In genomic region chr11:10326080-10326964, GRCh38 we compare ENCODE assay signal across 11 cellular contexts. TPM values are rescaled to one million over a fixed set of nuclear protein-coding genes. Genes with fewer than 3 reads are reported as not detected.
DNase-seq lines count a peak whose midpoint lies in the region; ATAC-seq and TF ChIP-seq lines count a peak whose summit lies in the region.
"Had no signal": no experiment of that assay in that cellular context is flagged by ENCODE, and none has a peak within 500 bp of the region (broad histone marks: within the 10 kb centered on the region; RNA-seq: fewer than 3 reads in every experiment).

No MANE protein-coding gene starts in this region.

- intact Hi-C loops in PC-9 (cut with micrococcal nuclease; ENCODE audit: unreplicated experiment): no loop called here
- intact Hi-C loops in Right ventricle myocardium superior (cut with DNase I): loop anchor here (2.0 kb wide), 1 partner anchor 38 kb away; no protein-coding TSS in a partner anchor

- H4K20me1 ChIP-seq in PC-9 (ENCODE audit: insufficient read depth): no peaks in the 10 kb centered on the region

- H3K4me3 ChIP-seq in PC-9: no peak overlapping the region
- H3K4me3 ChIP-seq in parathyroid adenoma (ENCODE audit: low read depth, low read length): no peak overlapping the region
- H3K4me3 ChIP-seq in SJCRH30: no peak overlapping the region

- CTCF ChIA-PET in PC-9 (lab: Charles Lee): interaction anchor here (0.6 to 1.8 kb wide), 3 partner anchors 25 to 80 kb away, joined by 3 to 6 read pairs (median 4); no protein-coding TSS in a partner anchor

- POLR2A ChIA-PET in PC-9 (lab: Charles Lee; ENCODE audit: unreplicated experiment): interaction anchor here (0.5 to 1.1 kb wide), 3 partner anchors 23 to 483 kb away, joined by 4 to 6 read pairs (median 5); no protein-coding TSS in a partner anchor

- H3K4me1 ChIP-seq in PC-9 (replicated peaks; ENCODE audit: insufficient read depth) (peaks cover 55% of the 10 kb centered on the region), parathyroid adenoma (peaks cover 18% of the 10 kb centered on the region), SJCRH30 (peaks cover 42% of the 10 kb centered on the region)

- H3K79me2 ChIP-seq in PC-9 (ENCODE audit: low read depth): no peaks in the 10 kb centered on the region
- no peaks in the 10 kb centered on the region for H3K79me2 ChIP-seq in parathyroid adenoma

- peaks cover 15% of the 10 kb centered on the region for H3F3A ChIP-seq in PC-9 (ENCODE audit: insufficient read depth, low read depth)

- no peaks in the 10 kb centered on the region for H3K9me3 ChIP-seq in PC-9 (ENCODE audit: insufficient read depth, low read depth)
- no peaks in the 10 kb centered on the region for H3K9me3 ChIP-seq in parathyroid adenoma (ENCODE audit: control insufficient read depth, low read length)
- H3K9me3 ChIP-seq in SJCRH30 (replicated peaks): no peaks in the 10 kb centered on the region

- no peaks in the 10 kb centered on the region for H3K9me2 ChIP-seq in PC-9 (ENCODE audit: insufficient read depth)

- no peaks in the 10 kb centered on the region for H3K27me3 ChIP-seq in PC-9 (ENCODE audit: insufficient read depth, low read depth)
- H3K27me3 ChIP-seq in parathyroid adenoma (ENCODE audit: control insufficient read depth, insufficient read depth, low read length): no peaks in the 10 kb centered on the region
- no peaks in the 10 kb centered on the region for H3K27me3 ChIP-seq in SJCRH30

- H3K27ac ChIP-seq in C4-2B (peak overlapping the region; percentile 45), PC-9 (peak overlapping the region; percentile 34), parathyroid adenoma (no peak overlapping the region), SJCRH30 (no peak overlapping the region)

- H3K36me3 ChIP-seq in PC-9 (ENCODE audit: low read depth) (no peaks in the 10 kb centered on the region), parathyroid adenoma (ENCODE audit: control insufficient read depth, insufficient read depth, low read length) (no peaks in the 10 kb centered on the region), SJCRH30 (no peaks in the 10 kb centered on the region)

- H2AFZ ChIP-seq in PC-9: no peak overlapping the region
- H2AFZ ChIP-seq in parathyroid adenoma: peak overlapping the region; percentile 28

- H3K4me2 ChIP-seq in PC-9 (peak overlapping the region; percentile 26; the same call in 1 of the 2 replicates), parathyroid adenoma (ENCODE audit: low read length) (no peak overlapping the region)

- DNase-seq in PC-9: peak; percentile 45 to 67
- peak; percentile 55 for DNase-seq in Right ventricle myocardium superior
- no peak for DNase-seq in SJCRH30
- DNase-seq in SKM-1 (lab: John Stamatoyannopoulos, UW; ENCODE audit: unreplicated experiment): no peak
- DNase-seq: activated CD4-positive, alpha-beta T cell treated with anti-CD3 and anti-CD28 coated beads, Interleukin-2, amount 10 ng/mL, durations not matched to agents 24 days and 14 days; activated naive CD8-positive, alpha-beta T cell treated with anti-CD3 and anti-CD28 coated beads, Interleukin-2, amount 10 ng/mL, durations not matched to agents 7 days and 5 days; NCI-H1417 treated with DMSO at 0.1 percent for 48 hours had no signal

- no TSS peak for BruUV-seq in PC-9 (replicated peaks; lab: Mats Ljungman, UMichigan)

- TF ChIP-seq CTCF in C4-2B (conservative IDR thresholded peaks at IDR 0.05) (no peak), PC-9 (conservative IDR thresholded peaks at IDR 0.05) (no peak), parathyroid adenoma (IDR thresholded peaks at IDR 0.05) (no peak)

- H3K9ac ChIP-seq in parathyroid adenoma: no peak overlapping the region

- ATAC-seq in Right ventricle myocardium superior (ENCODE audit: poor library complexity) (peak; percentile 26), GM18520 (IDR thresholded peaks at IDR 0.05; ENCODE audit: unreplicated experiment) (no peak), GM21526 (IDR thresholded peaks at IDR 0.05; ENCODE audit: low FRiP score, unreplicated experiment) (no peak)

RNA-seq across cellular contexts. Expression of gene ADM, which starts 21.4 kb away (rescaled TPM):
- total RNA-seq in PC-9 (2021) (21.9 and 22.5 TPM in 2 replicates), Right ventricle myocardium superior (10.3 TPM)
- 2.2 and 2.3 TPM in 2 replicates for total RNA-seq in SJCRH30 (2014; rRNA removed; shearing (Covaris generic))

RNA-seq across cellular contexts. Expression of gene SBF2, which starts 32.3 kb away (rescaled TPM):
- total RNA-seq in PC-9 (2021) (16.4 and 18.6 TPM in 2 replicates), Right ventricle myocardium superior (18.3 TPM)
- total RNA-seq in SJCRH30 (2014; rRNA removed; shearing (Covaris generic)): 31.8 and 34.7 TPM in 2 replicates

Comparison
In these comparisons a context has a peak if more than half of its experiments do, and no peak if none do; other contexts are left out.
1. H3K27ac ChIP-seq: peak in C4-2B (single experiment) and PC-9 (single experiment); none in parathyroid adenoma (single experiment) and SJCRH30 (single experiment).
2. DNase-seq: peak in PC-9 (2 of 2) and Right ventricle myocardium superior (single experiment); none in SJCRH30 (0 of 2) and SKM-1 (single experiment).